ENCODE assay signal across 8 cellular contexts in the genomic region with DNA sequence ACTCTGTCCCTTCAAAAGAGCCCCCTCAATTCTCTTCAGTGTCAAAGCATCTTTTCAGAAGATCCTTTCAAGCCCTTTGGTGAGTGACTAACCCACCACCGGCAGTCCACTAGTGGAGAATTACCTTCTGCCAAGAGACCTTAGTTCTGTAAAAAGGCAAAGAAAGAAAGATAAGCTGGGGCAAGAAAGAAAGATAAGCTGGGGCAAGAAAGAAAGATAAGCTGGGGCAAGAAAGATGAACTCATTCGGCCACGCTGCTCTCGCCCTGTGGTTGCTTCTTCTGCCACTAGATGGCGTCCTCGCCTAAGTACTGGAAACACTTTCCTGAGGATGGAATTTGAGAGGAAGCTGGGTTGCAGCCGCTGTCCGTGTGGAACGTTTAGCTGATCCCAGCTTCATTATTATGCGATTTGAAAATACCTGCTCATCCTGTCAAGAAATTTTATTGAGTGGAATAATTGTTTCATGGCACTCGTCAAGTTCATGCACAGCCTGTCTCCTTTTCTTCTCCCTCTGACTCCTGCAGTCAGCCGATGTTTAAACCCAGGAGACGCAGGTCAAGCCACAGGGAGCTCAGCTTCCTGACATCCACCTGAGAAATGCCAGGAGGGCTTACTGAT. TPM values are rescaled to one million over a fixed set of nuclear protein-coding genes. Genes with fewer than 3 reads are reported as not detected.
DNase-seq lines count a peak whose midpoint lies in the region; ATAC-seq and TF ChIP-seq lines count a peak whose summit lies in the region.

No MANE protein-coding gene starts in this region.

- H3K79me2 ChIP-seq in trophoblast cell (ENCODE audit: control insufficient read depth, insufficient read depth, low read length, poor library complexity): no peaks in the 10 kb centered on the region

- H3K9me3 ChIP-seq in CD4-positive, CD25-positive, alpha-beta regulatory T cell (ENCODE audit: control insufficient read depth in 2 of 2, low read length in 2 of 2): no peaks in the 10 kb centered on the region
- no peaks in the 10 kb centered on the region for H3K9me3 ChIP-seq in trophoblast cell (ENCODE audit: insufficient read depth, low read depth, low read length)

- H3K4me2 ChIP-seq in trophoblast cell (ENCODE audit: low read length): peak overlapping the region; percentile 91

- peak overlapping the region in 1 of 4 donors; percentile 43 for H3K4me3 Mint-ChIP-seq in CD4-positive, CD25-positive, alpha-beta regulatory T cell
- peak overlapping the region; percentile 63 for H3K4me3 Mint-ChIP-seq in activated naive CD8-positive, alpha-beta T cell
- H3K4me3 Mint-ChIP-seq in type B pancreatic cell: peak overlapping the region; percentile 86

- no peak overlapping the region for H3K4ac ChIP-seq in trophoblast cell (ENCODE audit: low read depth, low read length)

- H3K4me1 ChIP-seq in CD4-positive, CD25-positive, alpha-beta regulatory T cell (ENCODE audit: control insufficient read depth, insufficient read depth, low read length, poor library complexity, severe bottlenecking): peaks cover 7% of the 10 kb centered on the region
- no peaks in the 10 kb centered on the region for H3K4me1 ChIP-seq in trophoblast cell (ENCODE audit: control insufficient read depth in 1 of 2, insufficient read depth in 2 of 2, low read length in 2 of 2)

- WGBS in trophoblast cell (ENCODE audit: extremely low coverage, insufficient coverage, insufficient read length): no CpG with 5 or more reads among the region's 13 CpGs

- H3K23ac ChIP-seq in trophoblast cell (ENCODE audit: low read length): no peak overlapping the region

- peak overlapping the region; percentile 64 for H3K4me3 ChIP-seq in CD4-positive, CD25-positive, alpha-beta regulatory T cell (ENCODE audit: low read depth, low read length)
- H3K4me3 ChIP-seq in trophoblast cell (ENCODE audit: low read depth, low read length): no peak overlapping the region

- H3K9ac ChIP-seq in trophoblast cell (ENCODE audit: low read length): no peak overlapping the region

- H3K18ac ChIP-seq in trophoblast cell (ENCODE audit: low read length): no peak overlapping the region

- H3K4me1 Mint-ChIP-seq in CD4-positive, CD25-positive, alpha-beta regulatory T cell: peaks cover 0 to 7% (median 2%) of the 10 kb centered on the region in 4 donors
- H3K4me1 Mint-ChIP-seq in activated naive CD8-positive, alpha-beta T cell (ENCODE audit: low read depth): peaks cover 6% of the 10 kb centered on the region
- H3K4me1 Mint-ChIP-seq in type B pancreatic cell (ENCODE audit: unreplicated experiment): peaks cover 16% of the 10 kb centered on the region

- no peak overlapping the region for H3K14ac ChIP-seq in trophoblast cell (ENCODE audit: low read length)

- peak overlapping the region in 1 of 3 donors; percentile 9 for H3K27ac Mint-ChIP-seq in CD4-positive, CD25-positive, alpha-beta regulatory T cell
- no peak overlapping the region for H3K27ac Mint-ChIP-seq in activated naive CD8-positive, alpha-beta T cell
- H3K27ac Mint-ChIP-seq in type B pancreatic cell: no peak overlapping the region

- no peaks in the 10 kb centered on the region for H3K36me3 Mint-ChIP-seq in CD4-positive, CD25-positive, alpha-beta regulatory T cell
- H3K36me3 Mint-ChIP-seq in activated naive CD8-positive, alpha-beta T cell: no peaks in the 10 kb centered on the region
- no peaks in the 10 kb centered on the region for H3K36me3 Mint-ChIP-seq in type B pancreatic cell

- H4K8ac ChIP-seq in trophoblast cell (ENCODE audit: low read depth, low read length): no peak overlapping the region

- peaks cover 17% of the 10 kb centered on the region for H3K27me3 Mint-ChIP-seq in CD4-positive, CD25-positive, alpha-beta regulatory T cell
- H3K27me3 Mint-ChIP-seq in activated naive CD8-positive, alpha-beta T cell: no peaks in the 10 kb centered on the region
- no peaks in the 10 kb centered on the region for H3K27me3 Mint-ChIP-seq in type B pancreatic cell

- no peaks in the 10 kb centered on the region for H3K9me3 Mint-ChIP-seq in CD4-positive, CD25-positive, alpha-beta regulatory T cell
- no peaks in the 10 kb centered on the region for H3K9me3 Mint-ChIP-seq in activated naive CD8-positive, alpha-beta T cell (ENCODE audit: low read depth)
- no peaks in the 10 kb centered on the region for H3K9me3 Mint-ChIP-seq in type B pancreatic cell

- TF ChIP-seq CTCF in type B pancreatic cell (conservative IDR thresholded peaks at IDR 0.05): peak; percentile 97

- intact Hi-C loops in Right ventricle myocardium inferior (cut with DNase I): loop anchor here (1.0 kb wide), 1 partner anchor 93 kb away; no protein-coding TSS in a partner anchor

- no peak overlapping the region for H2BK120ac ChIP-seq in trophoblast cell (ENCODE audit: insufficient read depth, low read length, poor library complexity)

- H3K27me3 ChIP-seq in CD4-positive, CD25-positive, alpha-beta regulatory T cell (ENCODE audit: control insufficient read depth, insufficient read depth, low read length): no peaks in the 10 kb centered on the region
- H3K27me3 ChIP-seq in trophoblast cell (ENCODE audit: insufficient read depth, low read length): no peaks in the 10 kb centered on the region

- H2AK5ac ChIP-seq in trophoblast cell (ENCODE audit: low read length): no peak overlapping the region

- H2BK5ac ChIP-seq in trophoblast cell (ENCODE audit: low read depth, low read length, poor library complexity): no peak overlapping the region

- no peaks in the 10 kb centered on the region for H3K36me3 ChIP-seq in CD4-positive, CD25-positive, alpha-beta regulatory T cell (ENCODE audit: control insufficient read depth, insufficient read depth, low read length)
- no peaks in the 10 kb centered on the region for H3K36me3 ChIP-seq in trophoblast cell (ENCODE audit: control insufficient read depth in 1 of 2, insufficient read depth in 2 of 2, low read length in 2 of 2)

- H3K79me1 ChIP-seq in trophoblast cell (ENCODE audit: low read length): no peaks in the 10 kb centered on the region

- peak overlapping the region; percentile 20 for H2AFZ ChIP-seq in trophoblast cell (ENCODE audit: insufficient read depth, low read length, poor library complexity)

- no peak overlapping the region for H2BK12ac ChIP-seq in trophoblast cell (ENCODE audit: low read length)

- H3K27ac ChIP-seq in CD4-positive, CD25-positive, alpha-beta regulatory T cell (ENCODE audit: insufficient read depth, low read length, poor library complexity, severe bottlenecking): no peak overlapping the region
- no peak overlapping the region for H3K27ac ChIP-seq in trophoblast cell (ENCODE audit: low read depth, low read length)

- H4K12ac ChIP-seq in trophoblast cell (ENCODE audit: low read depth, low read length): no peak overlapping the region

- peak; percentile 71 to 78 (median 77) for DNase-seq in CD4-positive, CD25-positive, alpha-beta regulatory T cell
- DNase-seq in NCI-H1092 (lab: John Stamatoyannopoulos, UW) (peak; percentile 59), SKM-1 treated with dmso at 0.1 percent for 144 hours (lab: John Stamatoyannopoulos, UW; ENCODE audit: unreplicated experiment) (peak; percentile 70), Right ventricle myocardium inferior (ENCODE audit: missing footprints) (peak; percentile 87), trophoblast cell (peak; percentile 82 to 98), type B pancreatic cell (ENCODE audit: extremely low spot score, unreplicated experiment) (peak; percentile 89)

- peak; percentile 70 to 83 for ATAC-seq in CD4-positive, CD25-positive, alpha-beta regulatory T cell (ENCODE audit: low read depth in 2 of 2)
- peak; percentile 72 for ATAC-seq in GM21786 (IDR thresholded peaks at IDR 0.05; ENCODE audit: unreplicated experiment)
- peak; percentile 81 for ATAC-seq in Right ventricle myocardium inferior

- no peak overlapping the region for H4K91ac ChIP-seq in trophoblast cell (ENCODE audit: low read depth, low read length)

RNA-seq across cellular contexts. Expression of a gene that starts 17.3 kb away (rescaled TPM):
- total RNA-seq in CD4-positive, CD25-positive, alpha-beta regulatory T cell: 16.5 TPM
- polyA plus RNA-seq in CD4-positive, CD25-positive, alpha-beta regulatory T cell: 10 to 100 TPM; 21.5 to 36.8 (median 27.3) TPM
- 27.5 TPM for total RNA-seq in Right ventricle myocardium inferior
- polyA plus RNA-seq in trophoblast cell (2013): 68.4 and 70.7 TPM in 2 replicates
- total RNA-seq in type B pancreatic cell (ENCODE audit: low replicate concordance): 84.5 and 152 TPM in 2 replicates
